In the genomic region with DNA sequence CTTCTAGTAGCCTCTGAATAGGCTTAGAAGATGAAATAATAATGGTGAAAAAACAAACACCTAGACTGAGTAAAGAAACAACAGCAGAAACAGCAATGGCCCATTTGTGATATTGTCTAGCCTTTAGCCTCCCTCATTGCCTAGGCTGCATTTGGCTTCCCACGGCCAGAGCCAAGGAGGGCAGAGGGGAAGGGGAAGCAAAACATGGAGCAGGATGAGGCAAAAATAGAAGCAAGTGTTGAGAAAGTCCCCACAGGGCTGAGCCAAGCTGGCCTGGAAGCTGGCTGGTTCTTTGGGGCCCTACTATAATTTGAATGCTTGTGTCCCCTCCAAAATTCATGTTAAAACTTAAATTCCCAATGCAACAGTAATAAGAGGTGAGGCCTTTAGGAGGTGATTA, we compare ENCODE assay signal across 30 cellular contexts.
"Had no signal": no experiment of that assay in that cellular context is flagged by ENCODE, and none has a peak within 500 bp of the region (broad histone marks: within the 10 kb centered on the region; RNA-seq: fewer than 3 reads in every experiment).

No MANE protein-coding gene starts in this region.

- ATAC-seq: activated CD8-positive, alpha-beta T cell treated with anti-CD3 and anti-CD28 coated beads, Interleukin-2, amount 10 ng/mL, durations not matched to agents 7 days and 5 days; activated naive CD4-positive, alpha-beta T cell treated with anti-CD3 and anti-CD28 coated beads, Interleukin-2, amount 50 U/mL, for 72 hours; activated naive CD8-positive, alpha-beta T cell treated with anti-CD3 and anti-CD28 coated beads, Interleukin-2, amount 50 U/mL, for 24 hours; PC-3 had no signal

- H3K4me1 Mint-ChIP-seq: activated CD4-positive, alpha-beta T cell treated with anti-CD3 and anti-CD28 coated beads, Interleukin-2, amount 10 ng/mL, durations not matched to agents 7 days and 5 days; activated naive CD8-positive, alpha-beta T cell treated with anti-CD3 and anti-CD28 coated beads, Interleukin-2, amount 50 U/mL, for 24 hours had no signal

- H3K4me3 Mint-ChIP-seq: activated CD4-positive, alpha-beta T cell treated with anti-CD3 and anti-CD28 coated beads, Interleukin-2, amount 10 ng/mL, durations not matched to agents 7 days and 5 days; activated CD8-positive, alpha-beta T cell treated with anti-CD3 and anti-CD28 coated beads, Interleukin-2, amount 10 ng/mL, durations not matched to agents 7 days and 5 days; activated naive CD8-positive, alpha-beta T cell treated with anti-CD3 and anti-CD28 coated beads, Interleukin-2, amount 50 U/mL, for 24 hours; activated T-cell treated with anti-CD3 and anti-CD28 coated beads, Interleukin-2, amount 50 U/mL, for 24 hours; T-helper 1 cell treated with Interleukin-12 subunit alpha and Interleukin-12 subunit beta and Interleukin-4 antibody, amounts not matched to agents 30 μg/mL and 1 μg/mL, for 36 hours; T-helper 2 cell treated with Interferon-gamma antibody and Interleukin-4, amounts not matched to agents 5 μg/mL and 100 μg/mL, for 36 hours had no signal

- H3K27ac ChIP-seq: brain microvascular endothelial cell, cardiac muscle cell, RWPE1, SJCRH30, SK-N-MC had no signal

- H3K27ac Mint-ChIP-seq: activated CD4-positive, alpha-beta T cell treated with anti-CD3 and anti-CD28 coated beads, Interleukin-2, amount 10 ng/mL, durations not matched to agents 7 days and 5 days; activated CD8-positive, alpha-beta T cell treated with anti-CD3 and anti-CD28 coated beads, Interleukin-2, amount 10 ng/mL, durations not matched to agents 7 days and 5 days; activated naive CD4-positive, alpha-beta T cell treated with anti-CD3 and anti-CD28 coated beads, Interleukin-2, amount 50 U/mL, for 72 hours; activated naive CD8-positive, alpha-beta T cell treated with anti-CD3 and anti-CD28 coated beads, Interleukin-2, amount 50 U/mL, for 24 hours; activated T-cell treated with anti-CD3 and anti-CD28 coated beads, Interleukin-2, amount 50 U/mL, for 24 hours; activated T-helper 2 cell treated with anti-CD3 and anti-CD28 coated beads, Interferon-gamma antibody, Interleukin-2, Interleukin-4, amounts not matched to agents 10 μg/mL and 5 μg/mL and 100 μg/mL, durations not matched to agents 14 hours and 24 hours and 36 hours; T-helper 1 cell treated with Interleukin-12 subunit alpha and Interleukin-12 subunit beta and Interleukin-4 antibody, amounts not matched to agents 30 μg/mL and 1 μg/mL, for 36 hours; T-helper 2 cell treated with Interferon-gamma antibody and Interleukin-4, amounts not matched to agents 5 μg/mL and 100 μg/mL, for 36 hours had no signal

- H3K9me3 Mint-ChIP-seq: activated CD4-positive, alpha-beta T cell treated with anti-CD3 and anti-CD28 coated beads, Interleukin-2, amount 10 ng/mL, durations not matched to agents 7 days and 5 days; activated naive CD8-positive, alpha-beta T cell treated with anti-CD3 and anti-CD28 coated beads, Interleukin-2, amount 50 U/mL, for 24 hours; activated T-cell treated with anti-CD3 and anti-CD28 coated beads, Interleukin-2, amount 50 U/mL, for 24 hours; activated T-helper 2 cell treated with anti-CD3 and anti-CD28 coated beads, Interferon-gamma antibody, Interleukin-2, Interleukin-4, amounts not matched to agents 10 μg/mL and 5 μg/mL and 100 μg/mL, durations not matched to agents 14 hours and 24 hours and 36 hours; T-helper 1 cell treated with Interleukin-12 subunit alpha and Interleukin-12 subunit beta and Interleukin-4 antibody, amounts not matched to agents 30 μg/mL and 1 μg/mL, for 36 hours; T-helper 2 cell treated with Interferon-gamma antibody and Interleukin-4, amounts not matched to agents 5 μg/mL and 100 μg/mL, for 36 hours had no signal

- H3K4me3 ChIP-seq: cardiac muscle cell, MG63, SJCRH30, SK-N-MC had no signal

- DNase-seq: activated CD4-positive, alpha-beta T cell treated with anti-CD3 and anti-CD28 coated beads, Interleukin-2, amount 10 ng/mL, durations not matched to agents 7 days and 5 days; activated CD4-positive, alpha-beta T cell treated with anti-CD3 and anti-CD28 coated beads, Interleukin-2, amount 50 U/mL, for 48 hours; activated CD8-positive, alpha-beta T cell treated with anti-CD3 and anti-CD28 coated beads, Interleukin-2, amount 10 ng/mL, durations not matched to agents 7 days and 5 days; activated gamma-delta T cell; activated naive CD4-positive, alpha-beta T cell treated with Interleukin-2 at 50 U/mL for 16 hours; activated naive CD8-positive, alpha-beta T cell treated with anti-CD3 and anti-CD28 coated beads, Interleukin-2, amount 50 U/mL, for 24 hours; activated T-cell treated with anti-CD3 and anti-CD28 coated beads, Interleukin-2, amount 50 U/mL, for 24 hours; amniotic stem cell; aorta; brain microvascular endothelial cell; Kasumi-1; KG1; MG63; NCI-H1048; NCI-H1105 treated with DMSO at 0.1 percent for 48 hours; NCI-H1436; NCI-H1694 treated with DMSO at 0.1 percent for 48 hours; NCI-H2029; NCI-H345; NCI-H524 treated with DMSO at 0.1 percent for 48 hours; PC-3; SHP77; SJCRH30 had no signal

- H3K36me3 Mint-ChIP-seq: activated naive CD4-positive, alpha-beta T cell treated with anti-CD3 and anti-CD28 coated beads, Interleukin-2, amount 50 U/mL, for 72 hours had no signal

- H3K36me3 ChIP-seq: brain microvascular endothelial cell, cardiac muscle cell, MG63, SJCRH30 had no signal

- H3K27me3 ChIP-seq: brain microvascular endothelial cell, cardiac muscle cell, MG63, SJCRH30 had no signal
